ENCODE assay signal across 22 cellular contexts in the genomic region with DNA sequence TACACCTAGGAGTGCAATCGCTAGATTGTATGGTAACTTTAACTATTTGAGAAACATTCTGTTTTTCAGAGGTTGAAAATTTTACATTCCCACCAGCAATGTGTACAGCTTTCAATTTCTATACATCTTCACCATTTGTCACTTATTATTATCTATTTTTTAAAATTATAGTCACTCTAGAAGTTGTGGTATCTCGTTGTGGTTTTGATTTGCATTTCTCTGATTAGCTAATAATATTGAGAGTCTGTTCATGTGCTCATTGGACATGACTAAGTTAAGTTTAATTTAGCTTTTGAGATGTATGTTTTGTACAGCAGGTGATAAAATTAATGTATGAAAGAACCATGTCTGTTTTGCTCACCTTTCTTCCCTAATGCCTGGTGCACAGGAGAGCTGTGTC. TPM values are rescaled to one million over a fixed set of nuclear protein-coding genes. Genes with fewer than 3 reads are reported as not detected.
DNase-seq lines count a peak whose midpoint lies in the region; ATAC-seq lines count a peak whose summit lies in the region.
"Had no signal": no experiment of that assay in that cellular context is flagged by ENCODE, and none has a peak within 500 bp of the region (broad histone marks: within the 10 kb centered on the region; RNA-seq: fewer than 3 reads in every experiment).

No MANE protein-coding gene starts in this region.

- DNase-seq in T-cell (no peak), NOMO-1 treated with DMSO at 0.1 percent for 48 hours (lab: John Stamatoyannopoulos, UW; ENCODE audit: unreplicated experiment) (no peak), substantia nigra (lab: John Stamatoyannopoulos, UW) (no peak)
- DNase-seq: 8988T; ACHN; AML-193; C1 segment of cervical spinal cord; Calu3; CD4-positive, alpha-beta memory T cell; COR-L47; DMS53; DMS79 treated with DMSO at 0.1 percent for 48 hours; GF-D8; GM23248; H7; HCEC 1CT had no signal

- no peaks in the 10 kb centered on the region for H3K4me1 Mint-ChIP-seq in T-cell
- H3K4me1 Mint-ChIP-seq: CD4-positive, alpha-beta memory T cell had no signal

- ATAC-seq in GM18502 (IDR thresholded peaks at IDR 0.05; ENCODE audit: poor library complexity, unreplicated experiment) = peak; percentile 55
- peak; percentile 40 for ATAC-seq in GM18861 (IDR thresholded peaks at IDR 0.05; ENCODE audit: unreplicated experiment)
- peak; percentile 45 for ATAC-seq in HG02885 (IDR thresholded peaks at IDR 0.05; ENCODE audit: poor library complexity, unreplicated experiment)
- ATAC-seq in HG03378 (IDR thresholded peaks at IDR 0.05; ENCODE audit: unreplicated experiment) = peak; percentile 50
- no peak for ATAC-seq in T-cell (replicated peaks in 1 of 4)
- ATAC-seq: A549 had no signal

- POLR2A ChIA-PET in T-cell (lab: Charles Lee) = no interaction called here

- CTCF ChIA-PET in T-cell (lab: Charles Lee) = no interaction called here

- H3K27ac ChIP-seq in substantia nigra (ENCODE audit: low read depth, low read length, poor library complexity, severe bottlenecking) = no peak overlapping the region
- H3K27ac ChIP-seq: A549, GM23248 had no signal

- no peaks in the 10 kb centered on the region for H3K36me3 Mint-ChIP-seq in T-cell
- H3K36me3 Mint-ChIP-seq: CD4-positive, alpha-beta memory T cell had no signal

- no peaks in the 10 kb centered on the region for H3K9me3 Mint-ChIP-seq in T-cell
- H3K9me3 Mint-ChIP-seq: CD4-positive, alpha-beta memory T cell had no signal

- no peak overlapping the region for H3K27ac Mint-ChIP-seq in T-cell
- H3K27ac Mint-ChIP-seq: CD4-positive, alpha-beta memory T cell had no signal

- H3K4me3 Mint-ChIP-seq in T-cell = no peak overlapping the region
- H3K4me3 Mint-ChIP-seq: CD4-positive, alpha-beta memory T cell had no signal

- peaks cover 6 to 12% of the 10 kb centered on the region in 2 donors for H3K27me3 Mint-ChIP-seq in T-cell

RNA-seq across cellular contexts. Expression of a gene that starts 34.8 kb away (rescaled TPM):
- 10 to 100 TPM in 2 of 5 donors, 1 to 10 TPM in 3; 3.3 to 15.1 (median 7.4) TPM for total RNA-seq in T-cell
- total RNA-seq: G401 had no signal

Comparison
In these comparisons a context has a peak if more than half of its experiments do, and no peak if none do; other contexts are left out.
1. ATAC-seq: peak in GM18502 (single experiment), GM18861 (single experiment), HG02885 (single experiment) and HG03378 (single experiment); none in T-cell (0 of 4).